Comparison of ENCODE assay signal across 19 cellular contexts in genomic region chr14:105818712-105819005, GRCh38.
DNase-seq lines count a peak whose midpoint lies in the region; ATAC-seq and TF ChIP-seq lines count a peak whose summit lies in the region.
"Had no signal": no experiment of that assay in that cellular context is flagged by ENCODE, and none has a peak within 500 bp of the region (broad histone marks: within the 10 kb centered on the region; RNA-seq: fewer than 3 reads in every experiment).

No MANE protein-coding gene starts in this region.

- H3K27me3 ChIP-seq in BLaER1, result no peaks in the 10 kb centered on the region
- H3K27me3 ChIP-seq in aorta (ENCODE audit: control insufficient read depth in 1 of 2, insufficient read depth in 2 of 2, low read length in 1 of 2), result no peaks in the 10 kb centered on the region

- H3K36me3 ChIP-seq in BLaER1 (no peaks in the 10 kb centered on the region), aorta (ENCODE audit: control insufficient read depth in 1 of 2, insufficient read depth in 2 of 2, low read length in 1 of 2) (no peaks in the 10 kb centered on the region)
- H3K36me3 ChIP-seq: left ventricle myocardium inferior had no signal

- peak overlapping the region; percentile 82 for H3K9ac ChIP-seq in BLaER1

- peak overlapping the region; percentile 97 for H3K27ac Mint-ChIP-seq in activated B cell treated with CpG ODN at 0.5 μM for 24 hours
- H3K27ac Mint-ChIP-seq in natural killer cell, result no peak overlapping the region
- H3K27ac Mint-ChIP-seq: activated CD4-positive, alpha-beta memory T cell treated with anti-CD3 and anti-CD28 coated beads for 36 hours; HFFc6; immature natural killer cell; T-helper 2 cell treated with Interferon-gamma antibody and Interleukin-4, amounts not matched to agents 5 μg/mL and 100 μg/mL, for 36 hours had no signal

- CTCF ChIA-PET in activated B cell treated with CpG ODN at 0.5 μM for 24 hours (lab: Charles Lee), result interaction anchor here (1.0 to 1.4 kb wide), 3 partner anchors 37 to 139 kb away, joined by 3 to 5 read pairs (median 5); no protein-coding TSS in a partner anchor

- H3K27me3 Mint-ChIP-seq in activated B cell treated with CpG ODN at 0.5 μM for 24 hours (no peaks in the 10 kb centered on the region), natural killer cell (ENCODE audit: low read depth in 2 of 2) (peaks cover 21 to 36% of the 10 kb centered on the region in 2 donors)

- H3K4me1 ChIP-seq in BLaER1 (peaks cover 85% of the 10 kb centered on the region), aorta (ENCODE audit: control insufficient read depth in 1 of 2, insufficient read depth in 2 of 2, low read length in 2 of 2) (no peaks in the 10 kb centered on the region)
- H3K4me1 ChIP-seq: A549, left ventricle myocardium inferior had no signal

- peaks cover 2% of the 10 kb centered on the region for H3K9me3 Mint-ChIP-seq in activated B cell treated with CpG ODN at 0.5 μM for 24 hours
- peaks cover 0 to 3% of the 10 kb centered on the region in 2 donors for H3K9me3 Mint-ChIP-seq in natural killer cell
- H3K9me3 Mint-ChIP-seq: activated CD4-positive, alpha-beta memory T cell treated with anti-CD3 and anti-CD28 coated beads for 36 hours; immature natural killer cell; T-helper 2 cell treated with Interferon-gamma antibody and Interleukin-4, amounts not matched to agents 5 μg/mL and 100 μg/mL, for 36 hours had no signal

- H3K27ac ChIP-seq in BLaER1, result peak overlapping the region; percentile 94
- no peak overlapping the region for H3K27ac ChIP-seq in aorta (ENCODE audit: low read depth in 1 of 2, low read length in 2 of 2)
- H3K27ac ChIP-seq: A549, left ventricle myocardium inferior had no signal

- WGBS in aorta, 2 donors, result 69 to 82% methylated on average over 11 of the region's 11 CpGs

- H3K4me2 ChIP-seq in BLaER1, result peak overlapping the region; percentile 89
- H3K4me2 ChIP-seq: A549 had no signal

- H3K4me3 ChIP-seq in BLaER1 (peak overlapping the region; percentile 49), aorta (ENCODE audit: low read length in 2 of 2) (no peak overlapping the region)
- H3K4me3 ChIP-seq: A549, left ventricle myocardium inferior had no signal

- TF ChIP-seq CTCF in activated B cell treated with CpG ODN at 0.5 μM for 24 hours (IDR thresholded peaks at IDR 0.05), result no peak
- TF ChIP-seq CTCF in natural killer cell (IDR thresholded peaks at IDR 0.05), result no peak

- H3K36me3 Mint-ChIP-seq in activated B cell treated with CpG ODN at 0.5 μM for 24 hours (ENCODE audit: low read depth) (peaks cover 3% of the 10 kb centered on the region), natural killer cell (no peaks in the 10 kb centered on the region)
- H3K36me3 Mint-ChIP-seq: activated CD4-positive, alpha-beta memory T cell treated with anti-CD3 and anti-CD28 coated beads for 36 hours; immature natural killer cell had no signal

- H3K9me3 ChIP-seq in BLaER1 (peaks cover 18% of the 10 kb centered on the region), aorta (ENCODE audit: control insufficient read depth, low read length) (no peaks in the 10 kb centered on the region)
- H3K9me3 ChIP-seq: A549 had no signal

- intact Hi-C loops in activated B cell treated with CpG ODN at 0.5 μM for 24 hours (cut with micrococcal nuclease) (loop anchor here (1.0 to 5.0 kb wide), 5 partner anchors 16 to 137 kb away; no protein-coding TSS in a partner anchor), natural killer cell (cut with micrococcal nuclease) (no loop called here), aorta (cut with DNase I) (no loop called here)

- no peak for DNase-seq in activated B cell treated with CpG ODN at 0.5 μM for 24 hours
- no peak for DNase-seq in natural killer cell
- no peak for DNase-seq in NCI-H2227 treated with DMSO at 0.1 percent for 48 hours (lab: John Stamatoyannopoulos, UW)
- DNase-seq in aorta, result no peak
- no peak for DNase-seq in NCI-H82 treated with DMSO at 0.1 percent for 48 hours (lab: John Stamatoyannopoulos, UW; ENCODE audit: unreplicated experiment)
- DNase-seq: activated CD4-positive, alpha-beta memory T cell treated with anti-CD3 and anti-CD28 coated beads for 36 hours; activated CD4-positive, CD25-positive, alpha-beta regulatory T cell; C1 segment of cervical spinal cord; caudate nucleus; HFFc6; immature natural killer cell; left ventricle myocardium inferior; NCI-H187; stimulated activated CD4-positive, alpha-beta T cell treated with anti-CD3 and anti-CD28 coated beads, Interleukin-2, amount 100 ng/mL, for 48 hours had no signal

- H3K4me1 Mint-ChIP-seq in activated B cell treated with CpG ODN at 0.5 μM for 24 hours (peaks cover 66% of the 10 kb centered on the region), natural killer cell (no peaks in the 10 kb centered on the region)
- H3K4me1 Mint-ChIP-seq: immature natural killer cell had no signal

- H3K4me3 Mint-ChIP-seq in activated B cell treated with CpG ODN at 0.5 μM for 24 hours (peak overlapping the region; percentile 74), natural killer cell (no peak overlapping the region)
- H3K4me3 Mint-ChIP-seq: activated CD4-positive, alpha-beta memory T cell treated with anti-CD3 and anti-CD28 coated beads for 36 hours; HFFc6; immature natural killer cell; T-helper 2 cell treated with Interferon-gamma antibody and Interleukin-4, amounts not matched to agents 5 μg/mL and 100 μg/mL, for 36 hours had no signal

- POLR2A ChIA-PET in activated B cell treated with CpG ODN at 0.5 μM for 24 hours (lab: Charles Lee), result interaction anchor here (0.6 to 7.6 kb wide), 24 partner anchors 9 to 345 kb away, joined by 3 to 148 read pairs (median 10); no protein-coding TSS in a partner anchor

- H4K20me1 ChIP-seq in BLaER1, result no peaks in the 10 kb centered on the region

- ATAC-seq in GM19395 (IDR thresholded peaks at IDR 0.05; ENCODE audit: unreplicated experiment), result peak; percentile 21
- peak; percentile 14 for ATAC-seq in HG03135 (IDR thresholded peaks at IDR 0.05; ENCODE audit: unreplicated experiment)
- ATAC-seq in activated B cell treated with CpG ODN at 0.5 μM for 24 hours (ENCODE audit: low read depth), result no peak
- ATAC-seq in natural killer cell, result no peak
- ATAC-seq in aorta (ENCODE audit: low FRiP score), result no peak
- ATAC-seq: A549 had no signal

Comparison
In these comparisons a context has a peak if more than half of its experiments do, and no peak if none do; other contexts are left out.
1. ATAC-seq: peak in GM19395 (single experiment) and HG03135 (single experiment); none in activated B cell treated with CpG ODN at 0.5 μM for 24 hours (single experiment), natural killer cell (0 of 3) and aorta (single experiment).